ENCODE assay signal across 9 cellular contexts in genomic region chr6:166588691-166589333, GRCh38. TPM values are rescaled to one million over a fixed set of nuclear protein-coding genes. Genes with fewer than 3 reads are reported as not detected.
A peak's percentile ranks its signal among the peaks of the same experiment; 100 is the strongest.
DNase-seq lines count a peak whose midpoint lies in the region; ATAC-seq, FAIRE-seq and TF ChIP-seq lines count a peak whose summit lies in the region.
"Had no signal": no experiment of that assay in that cellular context is flagged by ENCODE, and none has a peak within 500 bp of the region (broad histone marks: within the 10 kb centered on the region; RNA-seq: fewer than 3 reads in every experiment).

No MANE protein-coding gene starts in this region.

- H2BK5ac ChIP-seq in IMR-90 (ENCODE audit: low read depth, low read length, poor library complexity, severe bottlenecking): no peak overlapping the region
- no peak overlapping the region for H2BK5ac ChIP-seq in H1 (ENCODE audit: low read depth, low read length)

- no peak overlapping the region for H3K4me3 ChIP-seq in IMR-90 (ENCODE audit: insufficient read depth, low read depth, low read length)
- H3K4me3 ChIP-seq in H1 (ENCODE audit: extremely low read depth in 1 of 4, insufficient read depth in 2 of 4, low read depth in 3 of 4, low read length in 4 of 4): no peak overlapping the region
- H3K4me3 ChIP-seq: thoracic aorta had no signal

- no peak overlapping the region for H2BK12ac ChIP-seq in H1 (ENCODE audit: low read depth, low read length)

- POLR2A ChIA-PET in IMR-90 (lab: Charles Lee; ENCODE audit: unreplicated experiment): no interaction called here
- POLR2A ChIA-PET in H1 (lab: Charles Lee; ENCODE audit: partially characterized antibody): interaction anchor here (0.8 to 1.7 kb wide), 6 partner anchors 8 to 39 kb away, joined by 3 to 5 read pairs (median 4); partner anchors contain the start of gene RPS6KA2

- H3K79me1 ChIP-seq in IMR-90 (ENCODE audit: low read depth in 1 of 2, low read length in 2 of 2) (peaks cover 47 to 70% of the 10 kb centered on the region in 2 experiments), H1 (ENCODE audit: low read depth, low read length) (peaks cover 3% of the 10 kb centered on the region)

- TF ChIP-seq CTCF in IMR-90 (conservative IDR thresholded peaks at IDR 0.05; ENCODE audit: low read depth, low read length) (no peak), H1 (IDR thresholded peaks at IDR 0.05; ENCODE audit: control extremely low read depth in 1 of 3, insufficient read depth in 1 of 3, low read depth in 1 of 3, low read length in 3 of 3) (no peak)

- no peaks in the 10 kb centered on the region for H3K9me3 Mint-ChIP-seq in activated CD8-positive, alpha-beta memory T cell treated with anti-CD3 and anti-CD28 coated beads, Interleukin-2, amount 10 ng/mL, durations not matched to agents 7 days and 5 days (ENCODE audit: low read depth)
- no peaks in the 10 kb centered on the region for H3K9me3 Mint-ChIP-seq in stimulated activated naive CD8-positive, alpha-beta T cell treated with anti-CD3 and anti-CD28 coated beads, Interleukin-15, Interleukin-2, amounts not matched to agents 100 ng/mL and 50 ng/mL, for 24 hours
- H3K9me3 Mint-ChIP-seq in activated T-cell treated with anti-CD3 and anti-CD28 coated beads, Interleukin-2, amount 50 U/mL, for 24 hours: no peaks in the 10 kb centered on the region

- H2AK5ac ChIP-seq in IMR-90 (ENCODE audit: low read depth, low read length): no peak overlapping the region
- H2AK5ac ChIP-seq in H1 (ENCODE audit: low read depth, low read length): no peak overlapping the region

- no peak for FAIRE-seq in H1 (lab: Jason Lieb, UNC)

- peaks cover 18% of the 10 kb centered on the region for H3K4me1 Mint-ChIP-seq in activated CD8-positive, alpha-beta memory T cell treated with anti-CD3 and anti-CD28 coated beads, Interleukin-2, amount 10 ng/mL, durations not matched to agents 7 days and 5 days
- peaks cover 27% of the 10 kb centered on the region for H3K4me1 Mint-ChIP-seq in stimulated activated naive CD8-positive, alpha-beta T cell treated with anti-CD3 and anti-CD28 coated beads, Interleukin-15, Interleukin-2, amounts not matched to agents 100 ng/mL and 50 ng/mL, for 24 hours (ENCODE audit: low read depth)
- H3K4me1 Mint-ChIP-seq in activated T-cell treated with anti-CD3 and anti-CD28 coated beads, Interleukin-2, amount 50 U/mL, for 24 hours (ENCODE audit: low read depth): peaks cover 16% of the 10 kb centered on the region

- H3K27ac Mint-ChIP-seq in activated CD8-positive, alpha-beta memory T cell treated with anti-CD3 and anti-CD28 coated beads, Interleukin-2, amount 10 ng/mL, durations not matched to agents 7 days and 5 days: no peak overlapping the region
- peak overlapping the region; percentile 61 for H3K27ac Mint-ChIP-seq in stimulated activated naive CD8-positive, alpha-beta T cell treated with anti-CD3 and anti-CD28 coated beads, Interleukin-15, Interleukin-2, amounts not matched to agents 100 ng/mL and 50 ng/mL, for 24 hours
- H3K27ac Mint-ChIP-seq in activated T-cell treated with anti-CD3 and anti-CD28 coated beads, Interleukin-2, amount 50 U/mL, for 24 hours: no peak overlapping the region

- H4K91ac ChIP-seq in IMR-90 (ENCODE audit: insufficient read depth, low read depth, low read length) (no peak overlapping the region), H1 (replicated peaks; ENCODE audit: insufficient read length, low read length) (no peak overlapping the region)

- no TSS peak for BruUV-seq in IMR-90 (replicated peaks; lab: Mats Ljungman, UMichigan)

- H3K18ac ChIP-seq in IMR-90 (ENCODE audit: low read depth, low read length) (no peak overlapping the region), H1 (ENCODE audit: extremely low read depth, low read length) (no peak overlapping the region)

- intact Hi-C loops in IMR-90 (cut with micrococcal nuclease): no loop called here

- H2BK120ac ChIP-seq in IMR-90 (ENCODE audit: low read depth, low read length): no peak overlapping the region
- H2BK120ac ChIP-seq in H1 (replicated peaks; ENCODE audit: low read depth, low read length): no peak overlapping the region

- no peak overlapping the region for H2AK9ac ChIP-seq in IMR-90 (replicated peaks; ENCODE audit: low read depth, low read length, poor library complexity)

- H4K8ac ChIP-seq in IMR-90 (ENCODE audit: low read depth in 2 of 2, low read length in 2 of 2) (no peak overlapping the region), H1 (ENCODE audit: extremely low read depth, insufficient read depth, low read length) (no peak overlapping the region)

- no peak for ATAC-seq in activated CD8-positive, alpha-beta memory T cell treated with anti-CD3 and anti-CD28 coated beads, Interleukin-2, amount 10 ng/mL, durations not matched to agents 7 days and 5 days
- peak; percentile 79 for ATAC-seq in IMR-90 (ENCODE audit: low read depth)

- no peak for TF ChIP-seq RAD21 in IMR-90 (IDR thresholded peaks at IDR 0.05; ENCODE audit: low read length)
- TF ChIP-seq RAD21 in H1 (IDR thresholded peaks at IDR 0.05 in 1 of 2, conservative IDR thresholded peaks at IDR 0.05 in 1 of 2; ENCODE audit: low read depth in 2 of 2, low read length in 2 of 2): no peak

- H4K5ac ChIP-seq in IMR-90 (ENCODE audit: low read depth, low read length) (no peak overlapping the region), H1 (ENCODE audit: insufficient read length, low read depth, low read length) (no peak overlapping the region)

- peaks cover 3 to 24% of the 10 kb centered on the region in 2 experiments; a peak in 2 of 4 replicates for H3K79me2 ChIP-seq in H1 (ENCODE audit: control insufficient read depth in 1 of 2, insufficient read depth in 2 of 2, low read length in 2 of 2)

- WGBS in IMR-90 (ENCODE audit: extremely low coverage in 2 of 2, insufficient read length in 1 of 2), 2 experiments: 81% methylated on average over 3 of the region's 11 CpGs; no CpG with 5 or more reads in 1 of the 2 experiments
- WGBS in H1 (ENCODE audit: extremely low coverage in 1 of 2, insufficient coverage in 1 of 2, insufficient read length in 1 of 2, insufficient replicate concordance in 2 of 2, low coverage in 1 of 2, low lambda C conversion rate in 2 of 2, missing lambda C conversion rate in 1 of 2), 2 experiments: 78% methylated on average over 11 of the region's 11 CpGs; no CpG with 5 or more reads in 1 of the 2 experiments

- dilution Hi-C loops in IMR-90 (cut with HindIII; ENCODE audit: low sequenced_read_pairs, unreplicated experiment): no loop called here

- H3K9ac ChIP-seq in IMR-90 (ENCODE audit: low read depth, low read length) (no peak overlapping the region), H1 (replicated peaks in 1 of 4; ENCODE audit: extremely low read depth in 1 of 4, low read depth in 3 of 4, low read length in 3 of 4) (no peak overlapping the region)

- H3K27ac ChIP-seq in IMR-90 (ENCODE audit: insufficient read depth, low read length) (no peak overlapping the region), H1 (ENCODE audit: low read depth, low read length) (no peak overlapping the region)
- H3K27ac ChIP-seq: thoracic aorta had no signal

- TF ChIP-seq EP300 in H1 (IDR thresholded peaks at IDR 0.05; ENCODE audit: borderline replicate concordance in 1 of 2, low read depth in 2 of 2, low read length in 2 of 2): no peak

- H3K14ac ChIP-seq in IMR-90 (replicated peaks; ENCODE audit: low read depth, low read length) (no peak overlapping the region), H1 (ENCODE audit: insufficient read length) (no peak overlapping the region)

- CTCF ChIA-PET in activated CD8-positive, alpha-beta memory T cell treated with anti-CD3 and anti-CD28 coated beads, Interleukin-2, amount 10 ng/mL, durations not matched to agents 7 days and 5 days (lab: Charles Lee): no interaction called here
- CTCF ChIA-PET in IMR-90 (lab: Yijun Ruan, JAX) (interaction anchor here (0.6 to 0.7 kb wide), 2 partner anchors 278 to 409 kb away, joined by 3 read pairs; no protein-coding TSS in a partner anchor), H1 (lab: Charles Lee; ENCODE audit: partially characterized antibody) (interaction anchor here (0.6 to 1.6 kb wide), 3 partner anchors 16 to 401 kb away, joined by 3 to 5 read pairs (median 4); no protein-coding TSS in a partner anchor)

- H2BK20ac ChIP-seq in IMR-90 (ENCODE audit: low read depth, low read length) (no peak overlapping the region), H1 (ENCODE audit: low read length) (no peak overlapping the region)

- no peaks in the 10 kb centered on the region for H3K27me3 ChIP-seq in IMR-90 (ENCODE audit: control insufficient read depth, insufficient read depth, low read length)
- H3K27me3 ChIP-seq in H1 (replicated peaks in 1 of 4; ENCODE audit: control insufficient read depth in 3 of 4, extremely low read depth in 1 of 4, insufficient read depth in 3 of 4, low read length in 3 of 4): no peaks in the 10 kb centered on the region

- H2BK15ac ChIP-seq in IMR-90 (ENCODE audit: low read depth, low read length): peak overlapping the region; percentile 38; the same call in 1 of the 3 replicates
- no peak overlapping the region for H2BK15ac ChIP-seq in H1 (ENCODE audit: low read length)

- no peaks in the 10 kb centered on the region for H3K23me2 ChIP-seq in H1 (ENCODE audit: low read depth, low read length)

- H3K4me2 ChIP-seq in IMR-90 (ENCODE audit: low read depth, low read length): no peak overlapping the region
- no peak overlapping the region for H3K4me2 ChIP-seq in H1 (ENCODE audit: insufficient read depth in 1 of 2, low read depth in 2 of 2, low read length in 2 of 2)

- DNase-seq in activated CD8-positive, alpha-beta memory T cell treated with anti-CD3 and anti-CD28 coated beads, Interleukin-2, amount 10 ng/mL, durations not matched to agents 7 days and 5 days: peak; percentile 35
- no peak for DNase-seq in activated CD8-positive, alpha-beta memory T cell treated with anti-CD3 and anti-CD28 coated beads, Interleukin-2, amount 50 U/mL, for 48 hours
- DNase-seq in IMR-90 (peak; percentile 76), H1 (ENCODE audit: low read depth in 1 of 2, low spot score in 2 of 2) (no peak), inferior parietal cortex (ENCODE audit: extremely low spot score) (no peak), NCI-H2171 treated with DMSO at 0.1 percent for 48 hours (lab: John Stamatoyannopoulos, UW) (no peak)
- no peak for DNase-seq in activated T-cell treated with anti-CD3 and anti-CD28 coated beads, Interleukin-2, amount 50 U/mL, for 24 hours

- no peak overlapping the region for H2AFZ ChIP-seq in IMR-90 (replicated peaks; ENCODE audit: low read length, poor library complexity)
- H2AFZ ChIP-seq in H1 (ENCODE audit: low read length): no peak overlapping the region

- H3K36me3 ChIP-seq in IMR-90 (ENCODE audit: control insufficient read depth, insufficient read depth, low read length) (peaks cover 10% of the 10 kb centered on the region; the same call in 1 of the 2 replicates), H1 (ENCODE audit: control insufficient read depth in 2 of 4, insufficient read depth in 4 of 4, low read length in 3 of 4) (no peaks in the 10 kb centered on the region)
- H3K36me3 ChIP-seq: thoracic aorta had no signal

- H3K9me3 ChIP-seq in IMR-90 (ENCODE audit: control insufficient read depth, insufficient read depth, low read length): no peaks in the 10 kb centered on the region
- H3K9me3 ChIP-seq in H1 (ENCODE audit: insufficient read depth in 2 of 2, low read depth in 1 of 2, low read length in 1 of 2): no peaks in the 10 kb centered on the region
- H3K9me3 ChIP-seq: thoracic aorta had no signal

- TF ChIP-seq POLR2A in IMR-90 (IDR thresholded peaks at IDR 0.05; ENCODE audit: low read depth, low read length) (no peak), H1 (IDR thresholded peaks at IDR 0.05; ENCODE audit: control extremely low read depth in 1 of 2, low read depth in 2 of 2, low read length in 2 of 2) (no peak)

- H3K23ac ChIP-seq in IMR-90 (ENCODE audit: low read depth, low read length) (no peak overlapping the region), H1 (ENCODE audit: insufficient read length) (no peak overlapping the region)

- no peaks in the 10 kb centered on the region for H3K27me3 Mint-ChIP-seq in activated CD8-positive, alpha-beta memory T cell treated with anti-CD3 and anti-CD28 coated beads, Interleukin-2, amount 10 ng/mL, durations not matched to agents 7 days and 5 days
- no peaks in the 10 kb centered on the region for H3K27me3 Mint-ChIP-seq in stimulated activated naive CD8-positive, alpha-beta T cell treated with anti-CD3 and anti-CD28 coated beads, Interleukin-15, Interleukin-2, amounts not matched to agents 100 ng/mL and 50 ng/mL, for 24 hours
- no peaks in the 10 kb centered on the region for H3K27me3 Mint-ChIP-seq in activated T-cell treated with anti-CD3 and anti-CD28 coated beads, Interleukin-2, amount 50 U/mL, for 24 hours

- no peak overlapping the region for H3K4me3 Mint-ChIP-seq in activated CD8-positive, alpha-beta memory T cell treated with anti-CD3 and anti-CD28 coated beads, Interleukin-2, amount 10 ng/mL, durations not matched to agents 7 days and 5 days
- no peak overlapping the region for H3K4me3 Mint-ChIP-seq in stimulated activated naive CD8-positive, alpha-beta T cell treated with anti-CD3 and anti-CD28 coated beads, Interleukin-15, Interleukin-2, amounts not matched to agents 100 ng/mL and 50 ng/mL, for 24 hours
- H3K4me3 Mint-ChIP-seq in activated T-cell treated with anti-CD3 and anti-CD28 coated beads, Interleukin-2, amount 50 U/mL, for 24 hours: no peak overlapping the region

- H3K4me1 ChIP-seq in IMR-90 (ENCODE audit: control insufficient read depth, insufficient read depth, low read length): peaks cover 29% of the 10 kb centered on the region
- H3K4me1 ChIP-seq in H1 (replicated peaks in 1 of 4; ENCODE audit: control insufficient read depth in 3 of 4, insufficient read depth in 4 of 4, low read length in 3 of 4): peaks cover 2 to 9% (median 5%) of the 10 kb centered on the region in 4 experiments; a peak in 3 of 7 replicates

- no peak overlapping the region for H3K56ac ChIP-seq in IMR-90 (ENCODE audit: extremely low read depth, insufficient read depth, low read length)
- no peak overlapping the region for H3K56ac ChIP-seq in H1 (replicated peaks; ENCODE audit: insufficient read length, low read depth, low read length)

- 0 out of 2 replicates have a peak overlapping the region, but pooled peaks have one; percentile 3 for H3K4ac ChIP-seq in IMR-90 (ENCODE audit: low read depth, low read length)
- H3K4ac ChIP-seq in H1 (replicated peaks; ENCODE audit: insufficient read length, low read depth, low read length): no peak overlapping the region

- H3K36me3 Mint-ChIP-seq in activated CD8-positive, alpha-beta memory T cell treated with anti-CD3 and anti-CD28 coated beads, Interleukin-2, amount 10 ng/mL, durations not matched to agents 7 days and 5 days: no peaks in the 10 kb centered on the region
- no peaks in the 10 kb centered on the region for H3K36me3 Mint-ChIP-seq in stimulated activated naive CD8-positive, alpha-beta T cell treated with anti-CD3 and anti-CD28 coated beads, Interleukin-15, Interleukin-2, amounts not matched to agents 100 ng/mL and 50 ng/mL, for 24 hours (ENCODE audit: low read depth)
- H3K36me3 Mint-ChIP-seq in activated T-cell treated with anti-CD3 and anti-CD28 coated beads, Interleukin-2, amount 50 U/mL, for 24 hours (ENCODE audit: low read depth): no peaks in the 10 kb centered on the region

- peaks cover 14% of the 10 kb centered on the region; the same call in 1 of the 2 replicates for H3K9me1 ChIP-seq in IMR-90 (ENCODE audit: insufficient read depth, low read length)

- in situ Hi-C loops in IMR-90 (cut with MboI; ENCODE audit: low sequenced_read_pairs): no loop called here

- H4K20me1 ChIP-seq in IMR-90 (ENCODE audit: insufficient read depth, low read length) (peaks cover 29% of the 10 kb centered on the region; the same call in 1 of the 2 replicates), H1 (replicated peaks in 1 of 2; ENCODE audit: control insufficient read depth in 1 of 2, insufficient read depth in 2 of 2, low read length in 2 of 2) (peaks cover 2 to 7% of the 10 kb centered on the region in 2 experiments)

RNA-seq across cellular contexts. Expression of gene RAMACL, which starts 2.3 kb away (rescaled TPM):
- under 1 TPM; 0.14 to 0.29 TPM for total RNA-seq in activated CD8-positive, alpha-beta memory T cell treated with anti-CD3 and anti-CD28 coated beads, Interleukin-2, amount 10 ng/mL, durations not matched to agents 7 days and 5 days
- 0.90 and 1.1 TPM in 2 replicates for total RNA-seq in IMR-90 (2012; rRNA removed)
- 0.17 and 0.46 TPM in 2 replicates for polyA plus RNA-seq in IMR-90 (2012; rRNA removed)
- 0.02 and 0.03 TPM in 2 replicates for polyA plus RNA-seq in IMR-90 (2012; cell fraction: cytosol; rRNA removed)
- 0.17 and 0.94 TPM in 2 replicates for polyA plus RNA-seq in IMR-90 (2012; cell fraction: nucleus; rRNA removed; ENCODE audit: low replicate concordance)
- 0.34 and 0.97 TPM in 2 replicates for total RNA-seq in H1 (2021; fragmentation: NEBNext Ultra II Directional; extraction: Animal tissue kit (Norgen Biotek cat#: 25700))
- polyA plus RNA-seq in H1 (2011; rRNA removed): 0.23 TPM in 1 of 2 replicates, not detected in the other
- 0.12 TPM for polyA plus RNA-seq in H1 (2011; cell fraction: cytosol; rRNA removed)
- 0.30 TPM for polyA plus RNA-seq in H1 (2011; cell fraction: nucleus; rRNA removed)
- 0.51 to 0.72 TPM (median 0.62 TPM) in 4 replicates for polyA plus RNA-seq in H1 (2012, experiment 1 of 2)
- 0.14 TPM for polyA plus RNA-seq in H1 (2012, experiment 2 of 2)
- 0.16 TPM for polyA plus RNA-seq in H1 (2013, experiment 1 of 2)
- 0.18 TPM for polyA plus RNA-seq in H1 (2013, experiment 2 of 2)
- polyA minus RNA-seq in H1 (2011; rRNA and poly(A)+ RNA removed): 2.4 and 2.5 TPM in 2 replicates
- not detected for polyA minus RNA-seq in H1 (2011; cell fraction: cytosol; rRNA and poly(A)+ RNA removed)
- polyA minus RNA-seq in H1 (2011; cell fraction: nucleus; rRNA and poly(A)+ RNA removed): 7.8 TPM

RNA-seq across cellular contexts. Expression of gene RPS6KA2, which starts 38.2 kb away (rescaled TPM):
- total RNA-seq in activated CD8-positive, alpha-beta memory T cell treated with anti-CD3 and anti-CD28 coated beads, Interleukin-2, amount 10 ng/mL, durations not matched to agents 7 days and 5 days: 1 to 10 TPM; 4.5 to 5.4 TPM
- 22.2 and 26.9 TPM in 2 replicates for total RNA-seq in IMR-90 (2012; rRNA removed)
- polyA plus RNA-seq in IMR-90 (2012; rRNA removed) (27.6 and 31.3 TPM in 2 replicates), H1 (2011; rRNA removed) (8.8 and 13.8 TPM in 2 replicates)
- polyA plus RNA-seq in IMR-90 (2012; cell fraction: cytosol; rRNA removed): 22.6 and 41.6 TPM in 2 replicates
- 23.6 and 31.1 TPM in 2 replicates for polyA plus RNA-seq in IMR-90 (2012; cell fraction: nucleus; rRNA removed; ENCODE audit: low replicate concordance)
- 24.4 and 25.7 TPM in 2 replicates for total RNA-seq in H1 (2021; fragmentation: NEBNext Ultra II Directional; extraction: Animal tissue kit (Norgen Biotek cat#: 25700))
- 12.1 TPM for polyA plus RNA-seq in H1 (2011; cell fraction: cytosol; rRNA removed)
- polyA plus RNA-seq in H1 (2011; cell fraction: nucleus; rRNA removed): 22.2 TPM
- 12.7 to 16.1 TPM (median 13.3 TPM) in 4 replicates for polyA plus RNA-seq in H1 (2012, experiment 1 of 2)
- 7.8 TPM for polyA plus RNA-seq in H1 (2012, experiment 2 of 2)
- 9.1 TPM for polyA plus RNA-seq in H1 (2013, experiment 1 of 2)
- polyA plus RNA-seq in H1 (2013, experiment 2 of 2): 8.6 TPM
- 22.4 and 29.4 TPM in 2 replicates for polyA minus RNA-seq in H1 (2011; rRNA and poly(A)+ RNA removed)
- 9.8 TPM for polyA minus RNA-seq in H1 (2011; cell fraction: cytosol; rRNA and poly(A)+ RNA removed)
- polyA minus RNA-seq in H1 (2011; cell fraction: nucleus; rRNA and poly(A)+ RNA removed): 37.0 TPM

Comparison
In these comparisons a context has a peak if more than half of its experiments do, and no peak if none do; other contexts are left out.
1. DNase-seq: peak in activated CD8-positive, alpha-beta memory T cell treated with anti-CD3 and anti-CD28 coated beads, Interleukin-2, amount 10 ng/mL, durations not matched to agents 7 days and 5 days (single experiment) and IMR-90 (single experiment); none in activated CD8-positive, alpha-beta memory T cell treated with anti-CD3 and anti-CD28 coated beads, Interleukin-2, amount 50 U/mL, for 48 hours (single experiment), H1 (0 of 2), inferior parietal cortex (single experiment), activated T-cell treated with anti-CD3 and anti-CD28 coated beads, Interleukin-2, amount 50 U/mL, for 24 hours (single experiment) and NCI-H2171 treated with DMSO at 0.1 percent for 48 hours (single experiment).